6 cellular contexts compared by ENCODE assay signal in genomic region chr4:4580494-4580893, GRCh38.
"Had no signal": no experiment of that assay in that cellular context is flagged by ENCODE, and none has a peak within 500 bp of the region (broad histone marks: within the 10 kb centered on the region; RNA-seq: fewer than 3 reads in every experiment).

No MANE protein-coding gene starts in this region.

- H3K27ac ChIP-seq: HL-60, KMS-11 had no signal

- DNase-seq: IMR-90, KBM-7, KG1 had no signal

- FAIRE-seq: HTR-8/SVneo had no signal

- H3K4me2 ChIP-seq: KMS-11 had no signal

- H3K9ac ChIP-seq: KMS-11 had no signal
